31 cellular contexts compared by ENCODE assay signal in genomic region chr6:165823609-165824326, GRCh38.
"Had no signal": no experiment of that assay in that cellular context is flagged by ENCODE, and none has a peak within 500 bp of the region (broad histone marks: within the 10 kb centered on the region; RNA-seq: fewer than 3 reads in every experiment).

No MANE protein-coding gene starts in this region.

- H3K4me1 Mint-ChIP-seq: activated naive CD8-positive, alpha-beta T cell treated with anti-CD3 and anti-CD28 coated beads, Interleukin-2, amount 10 ng/mL, durations not matched to agents 7 days and 5 days had no signal

- H3K4me3 Mint-ChIP-seq: activated CD8-positive, alpha-beta T cell treated with anti-CD3 and anti-CD28 coated beads, Interleukin-2, amount 10 ng/mL, durations not matched to agents 7 days and 5 days; activated naive CD8-positive, alpha-beta T cell treated with anti-CD3 and anti-CD28 coated beads, Interleukin-2, amount 10 ng/mL, durations not matched to agents 7 days and 5 days; T-helper 1 cell treated with Interleukin-12 subunit alpha and Interleukin-12 subunit beta and Interleukin-4 antibody, amounts not matched to agents 30 μg/mL and 1 μg/mL, for 36 hours; WTC11 had no signal

- H3K4me2 ChIP-seq: KMS-11 had no signal

- H3K9me3 Mint-ChIP-seq: activated naive CD8-positive, alpha-beta T cell treated with anti-CD3 and anti-CD28 coated beads, Interleukin-2, amount 10 ng/mL, durations not matched to agents 7 days and 5 days; T-helper 1 cell treated with Interleukin-12 subunit alpha and Interleukin-12 subunit beta and Interleukin-4 antibody, amounts not matched to agents 30 μg/mL and 1 μg/mL, for 36 hours; WTC11 had no signal

- H3K4me3 ChIP-seq: adrenal gland, breast epithelium, MG63, Peyer's patch, SJSA1 had no signal

- H3K9me3 ChIP-seq: adrenal gland, breast epithelium, MG63, Peyer's patch, SJSA1 had no signal

- H3K4me1 ChIP-seq: adrenal gland, breast epithelium, Peyer's patch, SJSA1 had no signal

- H3K27ac Mint-ChIP-seq: activated CD8-positive, alpha-beta T cell treated with anti-CD3 and anti-CD28 coated beads, Interleukin-2, amount 10 ng/mL, durations not matched to agents 7 days and 5 days; activated naive CD8-positive, alpha-beta T cell treated with anti-CD3 and anti-CD28 coated beads, Interleukin-2, amount 10 ng/mL, durations not matched to agents 7 days and 5 days; T-helper 1 cell treated with Interleukin-12 subunit alpha and Interleukin-12 subunit beta and Interleukin-4 antibody, amounts not matched to agents 30 μg/mL and 1 μg/mL, for 36 hours; WTC11 had no signal

- DNase-seq: activated CD4-positive, alpha-beta T cell treated with anti-CD3 and anti-CD28 coated beads for 48 hours; activated CD4-positive, alpha-beta T cell treated with anti-CD3 and anti-CD28 coated beads, Interleukin-2, amount 50 U/mL, for 4 hours; activated CD4-positive, CD25-positive, alpha-beta regulatory T cell treated with anti-CD3 and anti-CD28 coated beads, Interleukin-2, amount 50 U/mL, for 72 hours; activated CD8-positive, alpha-beta memory T cell treated with anti-CD3 and anti-CD28 coated beads, Interleukin-2, amount 50 U/mL, for 48 hours; activated CD8-positive, alpha-beta T cell treated with anti-CD3 and anti-CD28 coated beads, Interleukin-2, amount 10 ng/mL, durations not matched to agents 7 days and 5 days; activated naive CD4-positive, alpha-beta T cell treated with anti-CD3 and anti-CD28 coated beads, Interleukin-2, amount 50 U/mL, for 16 hours; activated naive CD8-positive, alpha-beta T cell treated with anti-CD3 and anti-CD28 coated beads, Interleukin-2, amount 10 ng/mL, durations not matched to agents 7 days and 5 days; activated T-cell treated with anti-CD3 and anti-CD28 coated beads, Interleukin-2, amount 50 U/mL, for 1 hour; adrenal gland; anterior cingulate cortex; caudate nucleus; MG63; MV-4-11; NCI-H1092 treated with DMSO at 0.1 percent for 48 hours; NCI-H1417 treated with DMSO at 0.1 percent for 48 hours; NCI-H1694; NCI-H2029; NCI-H2107; NCI-H2171 treated with DMSO at 0.1 percent for 48 hours; NCI-H226; NCI-H510A; NCI-H69; NK-92 treated with Interleukin-12 subunit alpha and Interleukin-12 subunit beta, amount 100 ng/mL, for 24 hours; OCI-M1; Peyer's patch; SHP77 had no signal

- H3K27me3 ChIP-seq: adrenal gland, breast epithelium, MG63, Peyer's patch had no signal

- H3K36me3 ChIP-seq: adrenal gland, breast epithelium, MG63, Peyer's patch, SJSA1 had no signal

- H3K27ac ChIP-seq: adrenal gland, breast epithelium, KMS-11, Peyer's patch, SJSA1 had no signal

- H3K9ac ChIP-seq: KMS-11 had no signal

- H3K36me3 Mint-ChIP-seq: activated naive CD8-positive, alpha-beta T cell treated with anti-CD3 and anti-CD28 coated beads, Interleukin-2, amount 10 ng/mL, durations not matched to agents 7 days and 5 days; WTC11 had no signal
